1 cellular context compared by ENCODE assay signal in the genomic region with DNA sequence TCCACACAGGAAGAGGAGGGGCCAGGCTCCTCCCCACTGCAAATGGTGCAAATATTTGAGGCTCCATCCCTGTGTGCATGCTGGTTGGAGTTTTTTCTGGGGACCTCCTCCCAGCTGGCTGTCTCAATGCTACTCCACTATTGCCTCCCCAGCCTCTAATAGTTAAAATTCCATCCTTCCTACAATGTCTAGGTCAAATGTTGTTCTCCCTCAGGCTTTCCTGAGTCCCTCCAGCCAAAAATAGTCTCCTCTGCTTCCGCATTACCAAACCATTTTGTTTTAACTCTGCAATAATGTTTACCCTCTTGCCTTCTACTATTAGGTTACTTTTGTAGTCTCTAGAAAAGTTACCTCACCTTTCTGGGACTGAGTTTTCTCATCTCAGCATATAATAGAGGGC.
TF ChIP-seq lines count a peak whose summit lies in the region.

No MANE protein-coding gene starts in this region.

TF ChIP-seq in WTC11, 78 proteins besides CTCF, POLR2A, EP300 and RAD21 (continued from another document):
- TF ChIP-seq, protein P1, sequence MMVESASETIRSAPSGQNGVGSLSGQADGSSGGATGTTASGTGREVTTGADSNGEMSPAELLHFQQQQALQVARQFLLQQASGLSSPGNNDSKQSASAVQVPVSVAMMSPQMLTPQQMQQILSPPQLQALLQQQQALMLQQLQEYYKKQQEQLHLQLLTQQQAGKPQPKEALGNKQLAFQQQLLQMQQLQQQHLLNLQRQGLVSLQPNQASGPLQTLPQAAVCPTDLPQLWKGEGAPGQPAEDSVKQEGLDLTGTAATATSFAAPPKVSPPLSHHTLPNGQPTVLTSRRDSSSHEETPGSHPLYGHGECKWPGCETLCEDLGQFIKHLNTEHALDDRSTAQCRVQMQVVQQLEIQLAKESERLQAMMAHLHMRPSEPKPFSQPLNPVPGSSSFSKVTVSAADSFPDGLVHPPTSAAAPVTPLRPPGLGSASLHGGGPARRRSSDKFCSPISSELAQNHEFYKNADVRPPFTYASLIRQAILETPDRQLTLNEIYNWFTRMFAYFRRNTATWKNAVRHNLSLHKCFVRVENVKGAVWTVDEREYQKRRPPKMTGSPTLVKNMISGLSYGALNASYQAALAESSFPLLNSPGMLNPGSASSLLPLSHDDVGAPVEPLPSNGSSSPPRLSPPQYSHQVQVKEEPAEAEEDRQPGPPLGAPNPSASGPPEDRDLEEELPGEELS (CRISPR knock-in tag; IDR thresholded peaks at IDR 0.05), result no peak
- no peak for TF ChIP-seq CBFB (CRISPR knock-in tag; IDR thresholded peaks at IDR 0.05; ENCODE audit: low read depth)
- TF ChIP-seq TCF7 (CRISPR knock-in tag; IDR thresholded peaks at IDR 0.05; ENCODE audit: low read depth), result no peak
- TF ChIP-seq, protein P2, sequence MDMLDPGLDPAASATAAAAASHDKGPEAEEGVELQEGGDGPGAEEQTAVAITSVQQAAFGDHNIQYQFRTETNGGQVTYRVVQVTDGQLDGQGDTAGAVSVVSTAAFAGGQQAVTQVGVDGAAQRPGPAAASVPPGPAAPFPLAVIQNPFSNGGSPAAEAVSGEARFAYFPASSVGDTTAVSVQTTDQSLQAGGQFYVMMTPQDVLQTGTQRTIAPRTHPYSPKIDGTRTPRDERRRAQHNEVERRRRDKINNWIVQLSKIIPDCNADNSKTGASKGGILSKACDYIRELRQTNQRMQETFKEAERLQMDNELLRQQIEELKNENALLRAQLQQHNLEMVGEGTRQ (CRISPR knock-in tag; IDR thresholded peaks at IDR 0.05), result no peak
- no peak for TF ChIP-seq SMAD4 (CRISPR knock-in tag; IDR thresholded peaks at IDR 0.05)
- no peak for TF ChIP-seq TP53 (CRISPR knock-in tag; IDR thresholded peaks at IDR 0.05)
- no peak for TF ChIP-seq ZNF396 (CRISPR knock-in tag; IDR thresholded peaks at IDR 0.05; ENCODE audit: borderline replicate concordance)
- no peak for TF ChIP-seq CREB1 (CRISPR knock-in tag; IDR thresholded peaks at IDR 0.05)
- no peak for TF ChIP-seq ZNF263 (CRISPR knock-in tag; IDR thresholded peaks at IDR 0.05; ENCODE audit: low read depth)
- no peak for TF ChIP-seq SOX15 (CRISPR knock-in tag; IDR thresholded peaks at IDR 0.05)
- no peak for TF ChIP-seq GTF2I (CRISPR knock-in tag; conservative IDR thresholded peaks at IDR 0.05)
- TF ChIP-seq, protein P3, sequence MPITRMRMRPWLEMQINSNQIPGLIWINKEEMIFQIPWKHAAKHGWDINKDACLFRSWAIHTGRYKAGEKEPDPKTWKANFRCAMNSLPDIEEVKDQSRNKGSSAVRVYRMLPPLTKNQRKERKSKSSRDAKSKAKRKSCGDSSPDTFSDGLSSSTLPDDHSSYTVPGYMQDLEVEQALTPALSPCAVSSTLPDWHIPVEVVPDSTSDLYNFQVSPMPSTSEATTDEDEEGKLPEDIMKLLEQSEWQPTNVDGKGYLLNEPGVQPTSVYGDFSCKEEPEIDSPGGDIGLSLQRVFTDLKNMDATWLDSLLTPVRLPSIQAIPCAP (CRISPR knock-in tag; IDR thresholded peaks at IDR 0.05), result no peak
- TF ChIP-seq, protein P4, sequence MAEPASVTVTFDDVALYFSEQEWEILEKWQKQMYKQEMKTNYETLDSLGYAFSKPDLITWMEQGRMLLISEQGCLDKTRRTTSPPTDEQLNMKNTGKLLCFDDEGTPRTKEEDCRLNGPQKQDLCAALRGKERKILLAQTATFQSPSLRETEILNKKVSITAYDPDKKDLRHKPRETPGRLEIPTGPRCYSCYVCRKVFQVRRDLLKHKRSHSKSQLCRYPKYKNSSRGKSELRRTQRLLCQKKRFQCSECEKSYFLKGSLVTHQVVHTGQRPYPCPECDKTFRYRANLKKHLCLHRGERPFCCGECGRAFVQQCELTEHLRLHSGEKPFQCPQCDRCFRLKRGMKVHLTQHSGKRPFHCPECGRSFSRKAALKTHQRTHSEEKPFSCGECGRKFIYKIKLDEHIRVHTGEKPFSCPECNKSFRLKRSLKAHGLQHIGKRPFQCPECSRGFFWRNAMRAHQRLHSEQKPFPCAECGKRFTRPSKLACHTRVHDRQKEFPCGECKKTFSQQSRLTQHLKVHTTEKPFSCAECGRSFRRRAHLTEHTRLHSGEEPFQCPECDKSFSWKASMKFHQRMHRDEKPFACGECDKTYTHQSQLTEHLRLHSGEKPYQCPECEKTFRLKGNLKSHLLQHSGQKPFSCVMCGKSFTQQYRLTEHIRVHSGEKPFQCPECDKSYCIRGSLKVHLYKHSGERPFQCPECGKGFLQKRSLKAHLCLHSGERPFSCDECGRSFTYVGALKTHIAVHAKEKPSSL (CRISPR knock-in tag; conservative IDR thresholded peaks at IDR 0.05), result no peak
- TF ChIP-seq NFYB (CRISPR knock-in tag; conservative IDR thresholded peaks at IDR 0.05; ENCODE audit: low read depth), result no peak
